Comparison of ENCODE assay signal across 10 cellular contexts in genomic region chr1:169529068-169529642, GRCh38. TPM values are rescaled to one million over a fixed set of nuclear protein-coding genes. Genes with fewer than 3 reads are reported as not detected.
DNase-seq lines count a peak whose midpoint lies in the region; ATAC-seq, FAIRE-seq and TF ChIP-seq lines count a peak whose summit lies in the region.
"Had no signal": no experiment of that assay in that cellular context is flagged by ENCODE, and none has a peak within 500 bp of the region (broad histone marks: within the 10 kb centered on the region; RNA-seq: fewer than 3 reads in every experiment).

No MANE protein-coding gene starts in this region.

- H2BK5ac ChIP-seq in neuronal stem cell (ENCODE audit: low read length) = no peak overlapping the region

- peaks cover 16 to 31% of the 10 kb centered on the region in 2 donors for H3K27me3 Mint-ChIP-seq in natural killer cell (ENCODE audit: low read depth in 2 of 2)

- no peak overlapping the region for H3K4ac ChIP-seq in neuronal stem cell (ENCODE audit: low read length)

- ATAC-seq in natural killer cell (no peak), HG03457 (IDR thresholded peaks at IDR 0.05; ENCODE audit: unreplicated experiment) (no peak), HG03520 (IDR thresholded peaks at IDR 0.05; ENCODE audit: unreplicated experiment) (no peak)
- ATAC-seq: activated CD4-positive, CD25-positive, alpha-beta regulatory T cell treated with anti-CD3 and anti-CD28 coated beads, Interleukin-2, amount 50 U/mL, for 24 hours had no signal

- no peak overlapping the region for H3K9ac ChIP-seq in neuronal stem cell (ENCODE audit: low read depth, low read length, poor library complexity)

- no peak overlapping the region for H2AK5ac ChIP-seq in neuronal stem cell (ENCODE audit: low read depth, low read length)

- H3K9me3 Mint-ChIP-seq in natural killer cell = no peaks in the 10 kb centered on the region

- FAIRE-seq in bronchial epithelial cell (lab: Jason Lieb, UNC) = no peak

- no peak overlapping the region for H2AFZ ChIP-seq in neuronal stem cell (ENCODE audit: low read length)

- H3K4me3 ChIP-seq in bronchial epithelial cell (ENCODE audit: low read depth, low read length) (peak overlapping the region; percentile 7), neuronal stem cell (ENCODE audit: low read length in 2 of 2) (no peak overlapping the region)

- intact Hi-C loops in cardiac septum (cut with DNase I) (no loop called here), natural killer cell (cut with micrococcal nuclease) (no loop called here)

- H3K79me1 ChIP-seq in neuronal stem cell (ENCODE audit: low read depth, low read length) = no peaks in the 10 kb centered on the region

- no peak overlapping the region for H3K18ac ChIP-seq in neuronal stem cell (ENCODE audit: low read length)

- H3K23ac ChIP-seq in neuronal stem cell (ENCODE audit: low read depth, low read length, poor library complexity) = no peak overlapping the region

- no peak overlapping the region for H3K27ac Mint-ChIP-seq in natural killer cell

- H3K4me1 Mint-ChIP-seq in natural killer cell = peaks cover 6% of the 10 kb centered on the region in 2 donors

- no peak overlapping the region for H2BK15ac ChIP-seq in neuronal stem cell (ENCODE audit: low read length)

- no peak overlapping the region for H2BK12ac ChIP-seq in neuronal stem cell (ENCODE audit: low read length)

- H2BK120ac ChIP-seq in neuronal stem cell (ENCODE audit: low read depth, low read length) = no peak overlapping the region

- H3K14ac ChIP-seq in neuronal stem cell (ENCODE audit: low read length) = no peak overlapping the region

- no peaks in the 10 kb centered on the region for H3K36me3 ChIP-seq in bronchial epithelial cell (ENCODE audit: control insufficient read depth, insufficient read depth, low read length)
- no peaks in the 10 kb centered on the region for H3K36me3 ChIP-seq in neuronal stem cell (replicated peaks in 1 of 2; ENCODE audit: control insufficient read depth in 2 of 2, insufficient read depth in 2 of 2, low read length in 2 of 2)

- peaks cover 0 to 2% of the 10 kb centered on the region in 2 donors for H3K4me1 ChIP-seq in neuronal stem cell (ENCODE audit: control insufficient read depth in 2 of 2, insufficient read depth in 1 of 2, low read depth in 1 of 2, low read length in 2 of 2)

- no peak overlapping the region for H3K4me3 Mint-ChIP-seq in natural killer cell

- WGBS in neuronal stem cell (ENCODE audit: extremely low coverage in 2 of 2, insufficient read length in 2 of 2, insufficient replicate concordance in 1 of 2), 2 donors = no CpG with 5 or more reads among the region's 3 CpGs

- H3K36me3 Mint-ChIP-seq in natural killer cell = no peaks in the 10 kb centered on the region

- H3K27ac ChIP-seq in neuronal stem cell (replicated peaks; ENCODE audit: low read length) = no peak overlapping the region

- peak; percentile 90 for DNase-seq in ELF-1 (ENCODE audit: low read depth, low spot score)
- DNase-seq in NCI-H2029 (lab: John Stamatoyannopoulos, UW) = peak; percentile 63
- peak; percentile 97 for DNase-seq in bronchial epithelial cell (ENCODE audit: low read depth)
- peak; percentile 12 for DNase-seq in neuronal stem cell (ENCODE audit: low spot score)
- DNase-seq in cardiac septum (ENCODE audit: low spot score) = no peak
- no peak for DNase-seq in natural killer cell

- TF ChIP-seq CTCF in bronchial epithelial cell (IDR thresholded peaks at IDR 0.05; ENCODE audit: insufficient read depth, low read length, severe bottlenecking) (no peak), natural killer cell (IDR thresholded peaks at IDR 0.05) (no peak)

- no peak overlapping the region for H3K4me2 ChIP-seq in neuronal stem cell (ENCODE audit: insufficient read depth, low read length, poor library complexity, severe bottlenecking)

- H4K91ac ChIP-seq in neuronal stem cell (ENCODE audit: low read depth, low read length, poor library complexity) = no peak overlapping the region

- H4K8ac ChIP-seq in neuronal stem cell (ENCODE audit: low read depth, low read length) = no peak overlapping the region

- no peaks in the 10 kb centered on the region for H3K27me3 ChIP-seq in bronchial epithelial cell (ENCODE audit: control insufficient read depth, insufficient read depth, low read length)
- H3K27me3 ChIP-seq in neuronal stem cell (ENCODE audit: control insufficient read depth in 3 of 3, insufficient read depth in 3 of 3, low read depth in 1 of 3, low read length in 3 of 3) = peaks cover 0 to 11% (median 0%) of the 10 kb centered on the region in 3 experiments

- H3K9me3 ChIP-seq in neuronal stem cell (replicated peaks in 1 of 2; ENCODE audit: control insufficient read depth in 2 of 2, insufficient read depth in 1 of 2, low read depth in 1 of 2, low read length in 2 of 2) = no peaks in the 10 kb centered on the region

RNA-seq across cellular contexts. Expression of gene SLC19A2, which starts 43.4 kb away (rescaled TPM):
- total RNA-seq in bronchial epithelial cell = 11.9 and 16.8 TPM in 2 replicates
- polyA plus RNA-seq in neuronal stem cell (2013, experiment 1 of 2) = 12.6 TPM
- polyA plus RNA-seq in neuronal stem cell (2013, experiment 2 of 2) = 13.0 TPM
- 5.1 TPM for total RNA-seq in cardiac septum
- total RNA-seq in natural killer cell = 1 to 10 TPM; 5.0 to 6.3 (median 5.3) TPM

RNA-seq across cellular contexts. Expression of gene F5, which starts 57.1 kb away (rescaled TPM):
- total RNA-seq in bronchial epithelial cell (not detected in 2 replicates), cardiac septum (0.97 TPM), natural killer cell (1 to 10 TPM in 1 of 3 donors, under 1 TPM in 2; 0.02 to 1.7 (median 0.45) TPM)
- polyA plus RNA-seq in neuronal stem cell (2013, experiment 1 of 2) = 0.03 TPM
- polyA plus RNA-seq in neuronal stem cell (2013, experiment 2 of 2) = 0.03 TPM
- total RNA-seq: endothelial cell of umbilical vein had no signal
- polyA plus RNA-seq: endothelial cell of umbilical vein had no signal

Comparison
In these comparisons a context has a peak if more than half of its experiments do, and no peak if none do; other contexts are left out.
1. DNase-seq: peak in ELF-1 (single experiment), NCI-H2029 (single experiment), bronchial epithelial cell (single experiment) and neuronal stem cell (single experiment); none in cardiac septum (single experiment) and natural killer cell (single experiment).